In genomic region chr3:31531992-31532586, GRCh38 we compare ENCODE assay signal across 1 cellular context.
TF ChIP-seq lines count a peak whose summit lies in the region.

No MANE protein-coding gene starts in this region.

TF ChIP-seq in GM12878, 131 proteins besides CTCF, POLR2A, EP300 and RAD21 (continued from another document and continues in another):
- TF ChIP-seq ZNF592 (IDR thresholded peaks at IDR 0.05) (no peak), PML (IDR thresholded peaks at IDR 0.05; ENCODE audit: low read length) (peak; percentile 97), HDAC6 (IDR thresholded peaks at IDR 0.05; ENCODE audit: unreplicated experiment) (peak; percentile 44), TCF7 (IDR thresholded peaks at IDR 0.05; ENCODE audit: borderline replicate concordance) (no peak), PAX5 (IDR thresholded peaks at IDR 0.05; ENCODE audit: borderline replicate concordance, low read depth, low read length) (peak; percentile 91), NFYA (IDR thresholded peaks at IDR 0.05; ENCODE audit: borderline replicate concordance, low read depth, low read length) (no peak), EED (IDR thresholded peaks at IDR 0.05; ENCODE audit: low read depth) (peak; percentile 5; the same call in 1 of the 2 replicates), ZNF687 (IDR thresholded peaks at IDR 0.05) (peak; percentile 98), USF1 (IDR thresholded peaks at IDR 0.05; ENCODE audit: borderline replicate concordance, extremely low read length, insufficient read depth, low read depth, low read length) (peak; percentile 95), JUNB (IDR thresholded peaks at IDR 0.05) (no peak), NR2C1 (IDR thresholded peaks at IDR 0.05) (peak; percentile 89), BRCA1 (IDR thresholded peaks at IDR 0.05; ENCODE audit: low read depth, low read length) (no peak), BCLAF1 (IDR thresholded peaks at IDR 0.05) (no peak), SIN3A (IDR thresholded peaks at IDR 0.05; ENCODE audit: low read depth, low read length) (no peak), HDAC2 (IDR thresholded peaks at IDR 0.05) (peak; percentile 67; the same call in 1 of the 2 replicates), RELB (IDR thresholded peaks at IDR 0.05; ENCODE audit: low read depth) (no peak), SUPT20H (IDR thresholded peaks at IDR 0.05; ENCODE audit: borderline replicate concordance, control insufficient read depth, low read depth, low read length) (no peak), TCF3 (IDR thresholded peaks at IDR 0.05; ENCODE audit: borderline replicate concordance, insufficient read depth, low read depth, low read length) (peak; percentile 25; the same call in 1 of the 2 replicates), ZNF24 (IDR thresholded peaks at IDR 0.05) (0 out of 2 replicates have a peak, but pooled peaks have one; percentile 35), RUNX3 (IDR thresholded peaks at IDR 0.05; ENCODE audit: low read length) (peak; percentile 82), MTA3 (IDR thresholded peaks at IDR 0.05; ENCODE audit: borderline replicate concordance, low read length) (no peak), SPI1 (IDR thresholded peaks at IDR 0.05; ENCODE audit: borderline replicate concordance, insufficient read depth, low read depth, low read length) (peak; percentile 19; the same call in 1 of the 2 replicates), TBL1XR1 (IDR thresholded peaks at IDR 0.05; ENCODE audit: low read depth, low read length) (no peak; the same call in 1 of the 2 replicates), EGR1 (IDR thresholded peaks at IDR 0.05; ENCODE audit: borderline replicate concordance in 1 of 2, low read depth in 2 of 2, low read length in 2 of 2) (peak in 1 of 2 experiments; percentile 35; a peak in 1 of 3 replicates), RFX5 (IDR thresholded peaks at IDR 0.05; ENCODE audit: low read depth, low read length) (peak; percentile 19; the same call in 1 of the 2 replicates), E2F4 (IDR thresholded peaks at IDR 0.05; ENCODE audit: low read depth, low read length) (0 out of 2 replicates have a peak, but pooled peaks have one; percentile 51), ZBTB33 (IDR thresholded peaks at IDR 0.05) (peak; percentile 37; the same call in 1 of the 2 replicates), SKIL (IDR thresholded peaks at IDR 0.05; ENCODE audit: low read depth, poor library complexity, severe bottlenecking) (no peak), GATAD2B (conservative IDR thresholded peaks at IDR 0.05; ENCODE audit: low read depth) (peak; percentile 94), SMARCA5 (IDR thresholded peaks at IDR 0.05) (peak; percentile 85; the same call in 1 of the 2 replicates), FOXK2 (IDR thresholded peaks at IDR 0.05) (no peak), CHD2 (IDR thresholded peaks at IDR 0.05; ENCODE audit: borderline replicate concordance, low read depth, low read length) (peak; percentile 92), PBX3 (IDR thresholded peaks at IDR 0.05; ENCODE audit: insufficient replicate concordance, low read depth, low read length) (peak; percentile 3)
